In genomic region chr3:180594631-180595348, GRCh38 we compare ENCODE assay signal across 8 cellular contexts. TPM values are rescaled to one million over a fixed set of nuclear protein-coding genes. Genes with fewer than 3 reads are reported as not detected.
DNase-seq lines count a peak whose midpoint lies in the region; ATAC-seq, FAIRE-seq and TF ChIP-seq lines count a peak whose summit lies in the region.

No MANE protein-coding gene starts in this region.

- TF ChIP-seq EP300 in A549 (IDR thresholded peaks at IDR 0.05): no peak

- H3K27ac ChIP-seq in A549: no peak overlapping the region
- peak overlapping the region; percentile 5 for H3K27ac ChIP-seq in epithelial cell of prostate

- TF ChIP-seq POLR2A in A549 (IDR thresholded peaks at IDR 0.05; ENCODE audit: low read length): no peak

- peak; percentile 54 to 69; a peak in 4 of 5 replicates for TF ChIP-seq RAD21 in A549 (conservative IDR thresholded peaks at IDR 0.05 in 1 of 2, IDR thresholded peaks at IDR 0.05 in 1 of 2)

- H3K4me2 ChIP-seq in A549: no peak overlapping the region

- no peaks in the 10 kb centered on the region for H3K9me3 Mint-ChIP-seq in activated T-cell treated with anti-CD3 and anti-CD28 coated beads, Interleukin-2, amount 50 U/mL, for 72 hours

- no peak overlapping the region for H3K4me3 ChIP-seq in A549

- H3K4me1 Mint-ChIP-seq in activated T-cell treated with anti-CD3 and anti-CD28 coated beads, Interleukin-2, amount 50 U/mL, for 72 hours (ENCODE audit: low read depth): no peaks in the 10 kb centered on the region

- CTCF ChIA-PET in A549 (lab: Yijun Ruan, JAX): interaction anchor here (0.7 to 1.3 kb wide), 4 partner anchors 11 to 668 kb away, joined by 3 to 5 read pairs (median 4); no protein-coding TSS in a partner anchor

- H3K4me1 ChIP-seq in A549: no peaks in the 10 kb centered on the region

- H3K4me3 Mint-ChIP-seq in activated T-cell treated with anti-CD3 and anti-CD28 coated beads, Interleukin-2, amount 50 U/mL, for 72 hours: no peak overlapping the region

- POLR2A ChIA-PET in A549 (lab: Yijun Ruan, JAX): no interaction called here

- peak; percentile 47 for TF ChIP-seq CTCF in A549 (IDR thresholded peaks at IDR 0.05)

- ATAC-seq in A549 (peak; percentile 68 to 73; a peak in 5 of 6 replicates), GM18517 (IDR thresholded peaks at IDR 0.05; ENCODE audit: unreplicated experiment) (peak; percentile 58), HG03159 (IDR thresholded peaks at IDR 0.05; ENCODE audit: unreplicated experiment) (peak; percentile 70), HG03095 (IDR thresholded peaks at IDR 0.05; ENCODE audit: unreplicated experiment) (no peak)
- ATAC-seq in activated T-cell treated with anti-CD3 and anti-CD28 coated beads, Interleukin-2, amount 50 U/mL, for 72 hours (replicated peaks in 1 of 2): no peak

- FAIRE-seq in A549 (lab: Jason Lieb, UNC): no peak

- no peaks in the 10 kb centered on the region for H3K36me3 Mint-ChIP-seq in activated T-cell treated with anti-CD3 and anti-CD28 coated beads, Interleukin-2, amount 50 U/mL, for 72 hours (ENCODE audit: insufficient read depth in 2 of 2)

- peaks cover 13% of the 10 kb centered on the region for H3K27me3 Mint-ChIP-seq in activated T-cell treated with anti-CD3 and anti-CD28 coated beads, Interleukin-2, amount 50 U/mL, for 72 hours (ENCODE audit: low read depth)

- no peaks in the 10 kb centered on the region for H3K9me3 ChIP-seq in A549

- H3K27ac Mint-ChIP-seq in activated T-cell treated with anti-CD3 and anti-CD28 coated beads, Interleukin-2, amount 50 U/mL, for 72 hours: no peak overlapping the region

- peak; percentile 3 to 44 for DNase-seq in A549 (ENCODE audit: low read depth in 1 of 2, low spot score in 1 of 2)
- peak; percentile 59 for DNase-seq in NCI-H69 (lab: John Stamatoyannopoulos, UW)
- no peak for DNase-seq in epithelial cell of prostate (ENCODE audit: low read depth, low spot score)
- no peak for DNase-seq in activated T-cell treated with anti-CD3 and anti-CD28 coated beads, Interleukin-2, amount 50 U/mL, for 72 hours
- DNase-seq in activated CD4-positive, alpha-beta T cell treated with anti-CD3 and anti-CD28 coated beads, Interleukin-2, amount 50 U/mL, for 4 hours: no peak

TF ChIP-seq in A549, 52 proteins besides CTCF, POLR2A, EP300 and RAD21:
- TF ChIP-seq SMC3 (IDR thresholded peaks at IDR 0.05) (0 out of 3 replicates have a peak, but pooled peaks have one; percentile 26), HDAC2 (IDR thresholded peaks at IDR 0.05) (no peak), BCL3 (IDR thresholded peaks at IDR 0.05) (no peak)

RNA-seq across cellular contexts. Expression of gene TTC14, which starts 7.2 kb away (rescaled TPM):
- 38.3 and 43.7 TPM in 2 replicates for polyA plus RNA-seq in A549 (2011; rRNA removed)
- 5.7 and 6.2 TPM in 2 replicates for polyA plus RNA-seq in A549 (2012; cell fraction: cytosol; rRNA removed)
- 11.7 and 13.4 TPM in 2 replicates for polyA plus RNA-seq in A549 (2012; cell fraction: nucleus; rRNA removed)
- 16.4 to 18.7 TPM (median 18.2 TPM) in 3 replicates for polyA plus RNA-seq in A549 (2017; fragmentation: RNase III; extraction: RNeasy Plus Mini Kit Qiagen cat#74134 plus additional on column Dnase treatment)
- polyA minus RNA-seq in A549 (2011; rRNA and poly(A)+ RNA removed): 35.8 and 50.7 TPM in 2 replicates
- total RNA-seq in activated T-cell treated with anti-CD3 and anti-CD28 coated beads, Interleukin-2, amount 50 U/mL, for 72 hours: 10 to 100 TPM; 53.1 to 56.0 TPM

Comparison
In these comparisons a context has a peak if more than half of its experiments do, and no peak if none do; other contexts are left out.
1. ATAC-seq: peak in A549 (2 of 2), GM18517 (single experiment) and HG03159 (single experiment); none in activated T-cell treated with anti-CD3 and anti-CD28 coated beads, Interleukin-2, amount 50 U/mL, for 72 hours (0 of 2) and HG03095 (single experiment).
2. DNase-seq: peak in A549 (2 of 2) and NCI-H69 (single experiment); none in epithelial cell of prostate (single experiment), activated T-cell treated with anti-CD3 and anti-CD28 coated beads, Interleukin-2, amount 50 U/mL, for 72 hours (0 of 2) and activated CD4-positive, alpha-beta T cell treated with anti-CD3 and anti-CD28 coated beads, Interleukin-2, amount 50 U/mL, for 4 hours (0 of 2).